In genomic region chr16:67558859-67559258, GRCh38 we compare ENCODE assay signal across 22 cellular contexts. TPM values are rescaled to one million over a fixed set of nuclear protein-coding genes. Genes with fewer than 3 reads are reported as not detected.
DNase-seq lines count a peak whose midpoint lies in the region; ATAC-seq and TF ChIP-seq lines count a peak whose summit lies in the region.
"Had no signal": no experiment of that assay in that cellular context is flagged by ENCODE, and none has a peak within 500 bp of the region (broad histone marks: within the 10 kb centered on the region; RNA-seq: fewer than 3 reads in every experiment).

No MANE protein-coding gene starts in this region.

- no peak for TF ChIP-seq CTCF in OCI-LY1 (IDR thresholded peaks at IDR 0.05; ENCODE audit: low read length)

- peaks cover 0 to 45% (median 0%) of the 10 kb centered on the region in 11 experiments; a peak in 7 of 22 replicates for H4K20me1 ChIP-seq in BLaER1 treated with 17β-estradiol and CSF1 and Interleukin-3, amounts not matched to agents 10 nM and 100 nM
- H4K20me1 ChIP-seq in OCI-LY1 (ENCODE audit: insufficient read depth, low read length), result no peaks in the 10 kb centered on the region

- H3K27me3 ChIP-seq in BLaER1 treated with 17β-estradiol and CSF1 and Interleukin-3, amounts not matched to agents 10 nM and 100 nM, result no peaks in the 10 kb centered on the region
- H3K27me3 ChIP-seq in OCI-LY1 (ENCODE audit: insufficient read depth, low read length), result no peaks in the 10 kb centered on the region

- H3K36me3 ChIP-seq in BLaER1 treated with 17β-estradiol and CSF1 and Interleukin-3, amounts not matched to agents 10 nM and 100 nM, result peaks cover 0 to 36% (median 20%) of the 10 kb centered on the region in 11 experiments; a peak in 14 of 22 replicates
- H3K36me3 ChIP-seq in OCI-LY1 (ENCODE audit: insufficient read depth, low read length), result no peaks in the 10 kb centered on the region; the same call in 1 of the 2 replicates

- peaks cover 33% of the 10 kb centered on the region for H3K36me3 Mint-ChIP-seq in activated T-cell treated with anti-CD3 and anti-CD28 coated beads, Interleukin-2, amount 50 U/mL, for 24 hours (ENCODE audit: low read depth)
- no peaks in the 10 kb centered on the region for H3K36me3 Mint-ChIP-seq in activated T-cell treated with anti-CD3 and anti-CD28 coated beads, Interleukin-2, amount 50 U/mL, for 4 hours (ENCODE audit: insufficient read depth)
- peaks cover 6% of the 10 kb centered on the region for H3K36me3 Mint-ChIP-seq in memory B cell
- H3K36me3 Mint-ChIP-seq in stimulated activated memory B cell treated with anti-CD40 and anti-IgM and Interleukin-4, amounts not matched to agents 10 μg/mL and 1 μg/mL and 100 μg/mL, for 72 hours, result peaks cover 19% of the 10 kb centered on the region

- no peak overlapping the region for H2AFZ ChIP-seq in OCI-LY1 (ENCODE audit: low read length)
- H2AFZ ChIP-seq: GM23338 had no signal

- peaks cover 50% of the 10 kb centered on the region for H3K4me1 Mint-ChIP-seq in activated T-cell treated with anti-CD3 and anti-CD28 coated beads, Interleukin-2, amount 50 U/mL, for 24 hours (ENCODE audit: low read depth)
- peaks cover 46% of the 10 kb centered on the region for H3K4me1 Mint-ChIP-seq in activated T-cell treated with anti-CD3 and anti-CD28 coated beads, Interleukin-2, amount 50 U/mL, for 4 hours (ENCODE audit: low read depth)
- H3K4me1 Mint-ChIP-seq in memory B cell, result peaks cover 30% of the 10 kb centered on the region
- H3K4me1 Mint-ChIP-seq in stimulated activated memory B cell treated with anti-CD40 and anti-IgM and Interleukin-4, amounts not matched to agents 10 μg/mL and 1 μg/mL and 100 μg/mL, for 72 hours, result peaks cover 46% of the 10 kb centered on the region

- no peak for ATAC-seq in activated T-cell treated with anti-CD3 and anti-CD28 coated beads, Interleukin-2, amount 50 U/mL, for 4 hours
- ATAC-seq in memory B cell (ENCODE audit: low read depth), result no peak
- ATAC-seq in stimulated activated memory B cell treated with anti-CD40 and anti-IgM and Interleukin-4, amounts not matched to agents 10 μg/mL and 1 μg/mL and 100 μg/mL, for 72 hours, result no peak
- ATAC-seq: GM23338, Right ventricle myocardium inferior had no signal

- H3K4me2 ChIP-seq in BLaER1 treated with 17β-estradiol and CSF1 and Interleukin-3, amounts not matched to agents 10 nM and 100 nM, result peak overlapping the region in 10 of 11 experiments; percentile 84 to 98 (median 95); a peak in 18 of 22 replicates
- peak overlapping the region; percentile 38; the same call in 1 of the 2 replicates for H3K4me2 ChIP-seq in OCI-LY1 (ENCODE audit: low read length)
- H3K4me2 ChIP-seq: GM23338 had no signal

- no peaks in the 10 kb centered on the region for H3F3A ChIP-seq in OCI-LY1 (ENCODE audit: insufficient read depth, low read length)

- H3K27ac ChIP-seq in BLaER1 treated with 17β-estradiol and CSF1 and Interleukin-3, amounts not matched to agents 10 nM and 100 nM, result peak overlapping the region in 7 of 11 experiments; percentile 5 to 96 (median 72); a peak in 7 of 22 replicates
- H3K27ac ChIP-seq in OCI-LY1 (ENCODE audit: low read depth, low read length, poor library complexity, severe bottlenecking) (peak overlapping the region; percentile 47), caudate nucleus (ENCODE audit: low read depth, low read length) (no peak overlapping the region)

- no peak overlapping the region for H3K4me3 ChIP-seq in BLaER1 treated with 17β-estradiol and CSF1 and Interleukin-3, amounts not matched to agents 10 nM and 100 nM
- no peak overlapping the region for H3K4me3 ChIP-seq in OCI-LY1 (ENCODE audit: low read depth, low read length, poor library complexity, severe bottlenecking)
- H3K4me3 ChIP-seq: GM23338, HAP-1 had no signal

- peaks cover 30% of the 10 kb centered on the region for H3K79me2 ChIP-seq in OCI-LY1 (ENCODE audit: insufficient read depth, low read length)

- H3K4me1 ChIP-seq in BLaER1 treated with 17β-estradiol and CSF1 and Interleukin-3, amounts not matched to agents 10 nM and 100 nM, result peaks cover 75 to 78% (median 77%) of the 10 kb centered on the region in 10 experiments
- H3K4me1 ChIP-seq in OCI-LY1 (ENCODE audit: insufficient read depth, low read length, severe bottlenecking), result peaks cover 71% of the 10 kb centered on the region

- H3K4me3 Mint-ChIP-seq in activated T-cell treated with anti-CD3 and anti-CD28 coated beads, Interleukin-2, amount 50 U/mL, for 24 hours, result no peak overlapping the region
- H3K4me3 Mint-ChIP-seq in activated T-cell treated with anti-CD3 and anti-CD28 coated beads, Interleukin-2, amount 50 U/mL, for 4 hours, result no peak overlapping the region
- no peak overlapping the region for H3K4me3 Mint-ChIP-seq in memory B cell
- H3K4me3 Mint-ChIP-seq in stimulated activated memory B cell treated with anti-CD40 and anti-IgM and Interleukin-4, amounts not matched to agents 10 μg/mL and 1 μg/mL and 100 μg/mL, for 72 hours, result no peak overlapping the region
- H3K4me3 Mint-ChIP-seq: GM23338 had no signal

- DNase-seq in activated T-cell treated with anti-CD3 and anti-CD28 coated beads, Interleukin-2, amount 50 U/mL, for 24 hours, result no peak
- DNase-seq in activated T-cell treated with anti-CD3 and anti-CD28 coated beads, Interleukin-2, amount 50 U/mL, for 4 hours, result no peak
- DNase-seq in memory B cell (ENCODE audit: low spot score in 2 of 2), result no peak
- DNase-seq in caudate nucleus (lab: John Stamatoyannopoulos, UW), result no peak
- DNase-seq in GM03348 (ENCODE audit: low spot score), result no peak
- DNase-seq: 8988T, AML-193, DMS79 treated with DMSO at 0.1 percent for 48 hours, IMR-90, Karpas-422, NCI-H1694, NCI-H2081, NCI-H2171 treated with DMSO at 0.1 percent for 48 hours, NCI-H524 treated with DMSO at 0.1 percent for 48 hours, NCI-H82, OCI-M1 had no signal

- no peaks in the 10 kb centered on the region for H3K9me3 Mint-ChIP-seq in activated T-cell treated with anti-CD3 and anti-CD28 coated beads, Interleukin-2, amount 50 U/mL, for 24 hours
- no peaks in the 10 kb centered on the region for H3K9me3 Mint-ChIP-seq in activated T-cell treated with anti-CD3 and anti-CD28 coated beads, Interleukin-2, amount 50 U/mL, for 4 hours
- H3K9me3 Mint-ChIP-seq in memory B cell, result no peaks in the 10 kb centered on the region
- no peaks in the 10 kb centered on the region for H3K9me3 Mint-ChIP-seq in stimulated activated memory B cell treated with anti-CD40 and anti-IgM and Interleukin-4, amounts not matched to agents 10 μg/mL and 1 μg/mL and 100 μg/mL, for 72 hours
- H3K9me3 Mint-ChIP-seq: GM23338 had no signal

- H3K9ac ChIP-seq in BLaER1 treated with 17β-estradiol and CSF1 and Interleukin-3, amounts not matched to agents 10 nM and 100 nM, result peak overlapping the region in 3 of 11 experiments; percentile 3 to 49 (median 11); a peak in 1 of 22 replicates
- no peak overlapping the region; the same call in 1 of the 2 replicates for H3K9ac ChIP-seq in OCI-LY1 (ENCODE audit: low read length)

- H3K27me3 Mint-ChIP-seq in activated T-cell treated with anti-CD3 and anti-CD28 coated beads, Interleukin-2, amount 50 U/mL, for 24 hours, result no peaks in the 10 kb centered on the region
- H3K27me3 Mint-ChIP-seq in activated T-cell treated with anti-CD3 and anti-CD28 coated beads, Interleukin-2, amount 50 U/mL, for 4 hours (ENCODE audit: low read depth), result no peaks in the 10 kb centered on the region
- no peaks in the 10 kb centered on the region for H3K27me3 Mint-ChIP-seq in memory B cell
- H3K27me3 Mint-ChIP-seq in stimulated activated memory B cell treated with anti-CD40 and anti-IgM and Interleukin-4, amounts not matched to agents 10 μg/mL and 1 μg/mL and 100 μg/mL, for 72 hours, result no peaks in the 10 kb centered on the region

- H3K27ac Mint-ChIP-seq in activated T-cell treated with anti-CD3 and anti-CD28 coated beads, Interleukin-2, amount 50 U/mL, for 24 hours, result peak overlapping the region; percentile 50
- peak overlapping the region; percentile 38 for H3K27ac Mint-ChIP-seq in memory B cell
- H3K27ac Mint-ChIP-seq in stimulated activated memory B cell treated with anti-CD40 and anti-IgM and Interleukin-4, amounts not matched to agents 10 μg/mL and 1 μg/mL and 100 μg/mL, for 72 hours, result no peak overlapping the region
- H3K27ac Mint-ChIP-seq: GM23338 had no signal

- H3K9me2 ChIP-seq in OCI-LY1 (ENCODE audit: low read depth, low read length), result no peaks in the 10 kb centered on the region

- no peaks in the 10 kb centered on the region for H3K9me3 ChIP-seq in BLaER1 treated with 17β-estradiol and CSF1 and Interleukin-3, amounts not matched to agents 10 nM and 100 nM (replicated peaks in 1 of 11)
- no peaks in the 10 kb centered on the region for H3K9me3 ChIP-seq in OCI-LY1 (ENCODE audit: low read length)
- H3K9me3 ChIP-seq: HAP-1 had no signal

RNA-seq across cellular contexts. Expression of gene CTCF, which starts 3.5 kb away (rescaled TPM):
- 10 to 100 TPM; 53.7 to 59.3 (median 54.0) TPM for total RNA-seq in activated T-cell treated with anti-CD3 and anti-CD28 coated beads, Interleukin-2, amount 50 U/mL, for 4 hours

RNA-seq across cellular contexts. Expression of gene RIPOR1, which starts 30.2 kb away (rescaled TPM):
- 10 to 100 TPM; 17.9 to 26.2 (median 18.0) TPM for total RNA-seq in activated T-cell treated with anti-CD3 and anti-CD28 coated beads, Interleukin-2, amount 50 U/mL, for 4 hours
